14 cellular contexts compared by ENCODE assay signal in the genomic region with DNA sequence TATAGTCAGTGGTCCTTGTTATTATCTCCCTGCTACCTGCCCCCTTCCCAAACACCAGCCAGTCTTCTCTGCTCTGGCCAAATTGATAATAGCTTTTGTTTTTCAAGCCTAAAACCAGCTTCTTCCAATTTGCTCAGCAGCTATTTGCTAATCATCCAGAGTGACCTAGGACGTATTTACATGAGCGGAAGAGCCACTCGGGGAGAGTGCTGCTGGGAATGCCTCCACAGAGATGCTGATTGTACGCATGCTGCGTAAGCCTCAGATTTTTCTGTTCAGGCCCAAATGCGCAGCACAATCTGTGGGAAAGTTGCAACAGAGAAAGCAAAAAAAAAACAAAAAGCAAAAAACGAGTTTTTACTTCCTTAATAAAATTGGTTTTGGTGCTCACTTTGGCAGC. TPM values are rescaled to one million over a fixed set of nuclear protein-coding genes. Genes with fewer than 3 reads are reported as not detected.
"Had no signal": no experiment of that assay in that cellular context is flagged by ENCODE, and none has a peak within 500 bp of the region (broad histone marks: within the 10 kb centered on the region; RNA-seq: fewer than 3 reads in every experiment).

No MANE protein-coding gene starts in this region.

- H3K4me2 ChIP-seq: smooth muscle cell had no signal

- H3K4me3 ChIP-seq: smooth muscle cell, tibial artery had no signal

- H3K36me3 Mint-ChIP-seq: memory B cell had no signal

- H3K27ac ChIP-seq: epithelial cell of prostate, parathyroid adenoma, tibial artery had no signal

- H3K4me3 Mint-ChIP-seq: activated CD4-positive, alpha-beta T cell treated with anti-CD3 and anti-CD28 coated beads, Interleukin-2, amount 10 ng/mL, durations not matched to agents 7 days and 5 days; activated naive CD4-positive, alpha-beta T cell treated with anti-CD3 and anti-CD28 coated beads for 36 hours; activated T-helper 17 cell treated with anti-CD3 and anti-CD28 coated beads, Interleukin-2, amount 50 U/mL, for 72 hours; memory B cell; stimulated activated effector memory CD8-positive, alpha-beta T cell treated with anti-CD3 and anti-CD28 coated beads, Interleukin-12 subunit alpha, Interleukin-12 subunit beta, amount 100 ng/mL, for 72 hours had no signal

- H3K9ac ChIP-seq: parathyroid adenoma had no signal

- H3K4me1 Mint-ChIP-seq: memory B cell; stimulated activated effector memory CD8-positive, alpha-beta T cell treated with anti-CD3 and anti-CD28 coated beads, Interleukin-12 subunit alpha, Interleukin-12 subunit beta, amount 100 ng/mL, for 72 hours had no signal

- H3K9me3 ChIP-seq: tibial artery had no signal

- H3K27ac Mint-ChIP-seq: activated CD4-positive, alpha-beta T cell treated with anti-CD3 and anti-CD28 coated beads, Interleukin-2, amount 10 ng/mL, durations not matched to agents 7 days and 5 days; activated naive CD4-positive, alpha-beta T cell treated with anti-CD3 and anti-CD28 coated beads for 36 hours; activated T-helper 17 cell treated with anti-CD3 and anti-CD28 coated beads, Interleukin-2, amount 50 U/mL, for 72 hours; memory B cell; stimulated activated effector memory CD8-positive, alpha-beta T cell treated with anti-CD3 and anti-CD28 coated beads, Interleukin-12 subunit alpha, Interleukin-12 subunit beta, amount 100 ng/mL, for 72 hours had no signal

- H3K79me2 ChIP-seq: parathyroid adenoma had no signal

- H2AFZ ChIP-seq: parathyroid adenoma had no signal

- H3K4me1 ChIP-seq: parathyroid adenoma, tibial artery had no signal

- H3K36me3 ChIP-seq: tibial artery had no signal

- ATAC-seq: activated T-helper 17 cell treated with anti-CD3 and anti-CD28 coated beads, Interleukin-2, amount 50 U/mL, for 72 hours; left colon; stimulated activated effector memory CD8-positive, alpha-beta T cell treated with anti-CD3 and anti-CD28 coated beads, Interleukin-12 subunit alpha, Interleukin-12 subunit beta, amount 100 ng/mL, for 72 hours had no signal

- H3K9me3 Mint-ChIP-seq: activated CD4-positive, alpha-beta T cell treated with anti-CD3 and anti-CD28 coated beads, Interleukin-2, amount 10 ng/mL, durations not matched to agents 7 days and 5 days; activated naive CD4-positive, alpha-beta T cell treated with anti-CD3 and anti-CD28 coated beads for 36 hours; activated T-helper 17 cell treated with anti-CD3 and anti-CD28 coated beads, Interleukin-2, amount 50 U/mL, for 72 hours; memory B cell; stimulated activated effector memory CD8-positive, alpha-beta T cell treated with anti-CD3 and anti-CD28 coated beads, Interleukin-12 subunit alpha, Interleukin-12 subunit beta, amount 100 ng/mL, for 72 hours had no signal

- H3K27me3 ChIP-seq: tibial artery had no signal

- DNase-seq: activated CD4-positive, alpha-beta T cell treated with anti-CD3 and anti-CD28 coated beads, Interleukin-2, amount 10 ng/mL, durations not matched to agents 7 days and 5 days; activated CD4-positive, CD25-positive, alpha-beta regulatory T cell; activated CD8-positive, alpha-beta memory T cell treated with anti-CD3 and anti-CD28 coated beads for 24 hours; activated naive CD4-positive, alpha-beta T cell treated with anti-CD3 and anti-CD28 coated beads for 36 hours; hippocampal formation; left colon; T-helper 2 cell; tibial artery had no signal

RNA-seq across cellular contexts. Expression of a gene that starts 57.0 kb away (rescaled TPM):
- total RNA-seq: activated CD4-positive, alpha-beta T cell treated with anti-CD3 and anti-CD28 coated beads, Interleukin-2, amount 10 ng/mL, durations not matched to agents 7 days and 5 days; activated naive CD4-positive, alpha-beta T cell treated with anti-CD3 and anti-CD28 coated beads for 36 hours; activated T-helper 17 cell treated with anti-CD3 and anti-CD28 coated beads, Interleukin-2, amount 50 U/mL, for 72 hours; smooth muscle cell had no signal
